Comparison of ENCODE assay signal across 8 cellular contexts in genomic region chr22:30312053-30312452, GRCh38. TPM values are rescaled to one million over a fixed set of nuclear protein-coding genes. Genes with fewer than 3 reads are reported as not detected.
DNase-seq lines count a peak whose midpoint lies in the region; ATAC-seq and TF ChIP-seq lines count a peak whose summit lies in the region.

No MANE protein-coding gene starts in this region.

- no peak overlapping the region for H3K4me3 ChIP-seq in AG10803 (ENCODE audit: low read length)

- TF ChIP-seq CTCF in AG10803 (conservative IDR thresholded peaks at IDR 0.05; ENCODE audit: low read length), result no peak

- peaks cover 75 to 77% of the 10 kb centered on the region in 2 donors for H3K4me1 Mint-ChIP-seq in natural killer cell treated with Interleukin-12 subunit alpha and Interleukin-12 subunit beta and Interleukin-15 and Interleukin-18, amount 100 ng/mL, for 72 hours (ENCODE audit: low read depth in 2 of 2)

- no peak overlapping the region for H3K4me3 Mint-ChIP-seq in natural killer cell treated with Interleukin-12 subunit alpha and Interleukin-12 subunit beta and Interleukin-15 and Interleukin-18, amount 100 ng/mL, for 72 hours

- H3K27ac Mint-ChIP-seq in natural killer cell treated with Interleukin-12 subunit alpha and Interleukin-12 subunit beta and Interleukin-15 and Interleukin-18, amount 100 ng/mL, for 72 hours, result peak overlapping the region; percentile 35 to 61

- ATAC-seq in natural killer cell treated with Interleukin-12 subunit alpha and Interleukin-12 subunit beta and Interleukin-15 and Interleukin-18, amount 100 ng/mL, for 72 hours, result no peak
- ATAC-seq in GM21367 (IDR thresholded peaks at IDR 0.05; ENCODE audit: unreplicated experiment), result no peak
- no peak for ATAC-seq in HG03108 (IDR thresholded peaks at IDR 0.05; ENCODE audit: unreplicated experiment)

- no peaks in the 10 kb centered on the region for H3K36me3 Mint-ChIP-seq in natural killer cell treated with Interleukin-12 subunit alpha and Interleukin-12 subunit beta and Interleukin-15 and Interleukin-18, amount 100 ng/mL, for 72 hours

- H3K27me3 Mint-ChIP-seq in natural killer cell treated with Interleukin-12 subunit alpha and Interleukin-12 subunit beta and Interleukin-15 and Interleukin-18, amount 100 ng/mL, for 72 hours, result no peaks in the 10 kb centered on the region

- no peaks in the 10 kb centered on the region for H3K9me3 Mint-ChIP-seq in natural killer cell treated with Interleukin-12 subunit alpha and Interleukin-12 subunit beta and Interleukin-15 and Interleukin-18, amount 100 ng/mL, for 72 hours

- peaks cover 26% of the 10 kb centered on the region; the same call in 1 of the 2 replicates for H3K36me3 ChIP-seq in KOPT-K1 (ENCODE audit: insufficient read depth, low read length)

- DNase-seq in AG10803 (ENCODE audit: low read depth) (peak; percentile 79), caudate nucleus (lab: John Stamatoyannopoulos, UW) (no peak), COLO668 (lab: John Stamatoyannopoulos, UW; ENCODE audit: unreplicated experiment) (no peak), NCI-H510A treated with DMSO at 0.1 percent for 48 hours (lab: John Stamatoyannopoulos, UW) (no peak)
- no peak for DNase-seq in natural killer cell treated with Interleukin-12 subunit alpha and Interleukin-12 subunit beta and Interleukin-15 and Interleukin-18, amount 100 ng/mL, for 72 hours (ENCODE audit: low spot score)

- H3K9me3 ChIP-seq in KOPT-K1 (ENCODE audit: insufficient read depth, low read length, poor library complexity, severe bottlenecking), result no peaks in the 10 kb centered on the region

- peak overlapping the region; percentile 100 for H3K27ac ChIP-seq in KOPT-K1 (ENCODE audit: low read depth, low read length, poor library complexity, severe bottlenecking)
- H3K27ac ChIP-seq in caudate nucleus (ENCODE audit: low read depth, low read length), result peak overlapping the region; percentile 15

RNA-seq across cellular contexts. Expression of gene TBC1D10A, which starts 14.7 kb away (rescaled TPM):
- total RNA-seq in natural killer cell treated with Interleukin-12 subunit alpha and Interleukin-12 subunit beta and Interleukin-15 and Interleukin-18, amount 100 ng/mL, for 72 hours, result 10 to 100 TPM; 13.9 to 28.3 TPM

RNA-seq across cellular contexts. Expression of gene CASTOR1, which starts 22.7 kb away (rescaled TPM):
- total RNA-seq in natural killer cell treated with Interleukin-12 subunit alpha and Interleukin-12 subunit beta and Interleukin-15 and Interleukin-18, amount 100 ng/mL, for 72 hours, result 1 to 10 TPM; 4.0 to 4.4 TPM

RNA-seq across cellular contexts. Expression of gene SF3A1, which starts 44.6 kb away (rescaled TPM):
- 100 to 1,000 TPM; 225 to 301 TPM for total RNA-seq in natural killer cell treated with Interleukin-12 subunit alpha and Interleukin-12 subunit beta and Interleukin-15 and Interleukin-18, amount 100 ng/mL, for 72 hours

RNA-seq across cellular contexts. Expression of gene CCDC157, which starts 44.8 kb away (rescaled TPM):
- 1 to 10 TPM; 3.3 to 6.8 TPM for total RNA-seq in natural killer cell treated with Interleukin-12 subunit alpha and Interleukin-12 subunit beta and Interleukin-15 and Interleukin-18, amount 100 ng/mL, for 72 hours

RNA-seq across cellular contexts. Expression of gene OSM, which starts 45.4 kb away (rescaled TPM):
- 10 to 100 TPM; 15.5 to 38.7 TPM for total RNA-seq in natural killer cell treated with Interleukin-12 subunit alpha and Interleukin-12 subunit beta and Interleukin-15 and Interleukin-18, amount 100 ng/mL, for 72 hours
